ENCODE assay signal across 2 cellular contexts in the genomic region with DNA sequence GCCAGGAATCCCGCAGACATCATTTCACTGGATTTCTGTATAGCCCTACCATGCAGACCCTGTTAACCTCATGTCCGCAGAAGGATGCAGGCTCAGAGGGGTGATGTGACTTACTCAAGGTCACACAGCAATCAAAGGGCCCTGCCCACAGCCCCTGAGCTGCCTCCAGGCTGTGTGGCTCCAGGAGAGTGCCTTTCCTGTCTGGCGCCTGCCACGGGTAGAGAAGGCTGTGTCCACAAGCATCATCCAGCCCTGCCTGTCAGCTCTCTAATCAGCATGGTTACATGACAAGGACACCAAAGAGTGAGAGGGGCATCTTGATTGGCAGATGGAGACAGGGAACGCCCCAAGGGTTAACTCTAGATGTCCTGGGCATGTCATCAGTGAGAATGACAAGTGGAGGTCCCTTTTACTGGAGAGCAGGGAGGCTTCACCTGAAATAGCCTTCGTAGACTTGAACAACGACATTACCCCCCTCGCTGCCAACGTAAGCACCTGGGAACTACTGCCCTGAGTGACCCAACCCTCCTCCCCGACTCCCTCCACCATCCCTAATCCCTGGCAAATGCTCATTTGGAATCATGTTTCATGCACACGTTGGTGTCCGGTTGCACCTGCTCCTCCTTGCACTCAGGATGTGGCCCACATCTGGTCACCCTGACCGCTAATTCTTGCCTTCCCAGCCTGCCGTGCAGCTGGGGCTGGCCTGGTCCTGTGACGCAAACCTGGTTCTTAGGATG.
A peak's percentile ranks its signal among the peaks of the same experiment; 100 is the strongest.
TF ChIP-seq lines count a peak whose summit lies in the region.

No MANE protein-coding gene starts in this region.

TF ChIP-seq in HepG2, 621 proteins besides CTCF, POLR2A, EP300 and RAD21:
- TF ChIP-seq ZNF891 (CRISPR knock-in tag; IDR thresholded peaks at IDR 0.05) (no peak), EEA1 (CRISPR knock-in tag; IDR thresholded peaks at IDR 0.05; ENCODE audit: borderline replicate concordance) (no peak), ZNF263 (CRISPR knock-in tag; IDR thresholded peaks at IDR 0.05) (peak; percentile 52; the same call in 1 of the 2 replicates), SIX4 (CRISPR knock-in tag; IDR thresholded peaks at IDR 0.05) (peak; percentile 67), ZNF768 (CRISPR knock-in tag; IDR thresholded peaks at IDR 0.05) (peak; percentile 96)
- TF ChIP-seq, protein P1, sequence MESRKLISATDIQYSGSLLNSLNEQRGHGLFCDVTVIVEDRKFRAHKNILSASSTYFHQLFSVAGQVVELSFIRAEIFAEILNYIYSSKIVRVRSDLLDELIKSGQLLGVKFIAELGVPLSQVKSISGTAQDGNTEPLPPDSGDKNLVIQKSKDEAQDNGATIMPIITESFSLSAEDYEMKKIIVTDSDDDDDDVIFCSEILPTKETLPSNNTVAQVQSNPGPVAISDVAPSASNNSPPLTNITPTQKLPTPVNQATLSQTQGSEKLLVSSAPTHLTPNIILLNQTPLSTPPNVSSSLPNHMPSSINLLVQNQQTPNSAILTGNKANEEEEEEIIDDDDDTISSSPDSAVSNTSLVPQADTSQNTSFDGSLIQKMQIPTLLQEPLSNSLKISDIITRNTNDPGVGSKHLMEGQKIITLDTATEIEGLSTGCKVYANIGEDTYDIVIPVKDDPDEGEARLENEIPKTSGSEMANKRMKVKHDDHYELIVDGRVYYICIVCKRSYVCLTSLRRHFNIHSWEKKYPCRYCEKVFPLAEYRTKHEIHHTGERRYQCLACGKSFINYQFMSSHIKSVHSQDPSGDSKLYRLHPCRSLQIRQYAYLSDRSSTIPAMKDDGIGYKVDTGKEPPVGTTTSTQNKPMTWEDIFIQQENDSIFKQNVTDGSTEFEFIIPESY (CRISPR knock-in tag; IDR thresholded peaks at IDR 0.05), result peak; percentile 68; the same call in 1 of the 2 replicates
- TF ChIP-seq, protein P2, sequence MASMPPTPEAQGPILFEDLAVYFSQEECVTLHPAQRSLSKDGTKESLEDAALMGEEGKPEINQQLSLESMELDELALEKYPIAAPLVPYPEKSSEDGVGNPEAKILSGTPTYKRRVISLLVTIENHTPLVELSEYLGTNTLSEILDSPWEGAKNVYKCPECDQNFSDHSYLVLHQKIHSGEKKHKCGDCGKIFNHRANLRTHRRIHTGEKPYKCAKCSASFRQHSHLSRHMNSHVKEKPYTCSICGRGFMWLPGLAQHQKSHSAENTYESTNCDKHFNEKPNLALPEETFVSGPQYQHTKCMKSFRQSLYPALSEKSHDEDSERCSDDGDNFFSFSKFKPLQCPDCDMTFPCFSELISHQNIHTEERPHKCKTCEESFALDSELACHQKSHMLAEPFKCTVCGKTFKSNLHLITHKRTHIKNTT (CRISPR knock-in tag; IDR thresholded peaks at IDR 0.05), result no peak
- TF ChIP-seq, protein P3, sequence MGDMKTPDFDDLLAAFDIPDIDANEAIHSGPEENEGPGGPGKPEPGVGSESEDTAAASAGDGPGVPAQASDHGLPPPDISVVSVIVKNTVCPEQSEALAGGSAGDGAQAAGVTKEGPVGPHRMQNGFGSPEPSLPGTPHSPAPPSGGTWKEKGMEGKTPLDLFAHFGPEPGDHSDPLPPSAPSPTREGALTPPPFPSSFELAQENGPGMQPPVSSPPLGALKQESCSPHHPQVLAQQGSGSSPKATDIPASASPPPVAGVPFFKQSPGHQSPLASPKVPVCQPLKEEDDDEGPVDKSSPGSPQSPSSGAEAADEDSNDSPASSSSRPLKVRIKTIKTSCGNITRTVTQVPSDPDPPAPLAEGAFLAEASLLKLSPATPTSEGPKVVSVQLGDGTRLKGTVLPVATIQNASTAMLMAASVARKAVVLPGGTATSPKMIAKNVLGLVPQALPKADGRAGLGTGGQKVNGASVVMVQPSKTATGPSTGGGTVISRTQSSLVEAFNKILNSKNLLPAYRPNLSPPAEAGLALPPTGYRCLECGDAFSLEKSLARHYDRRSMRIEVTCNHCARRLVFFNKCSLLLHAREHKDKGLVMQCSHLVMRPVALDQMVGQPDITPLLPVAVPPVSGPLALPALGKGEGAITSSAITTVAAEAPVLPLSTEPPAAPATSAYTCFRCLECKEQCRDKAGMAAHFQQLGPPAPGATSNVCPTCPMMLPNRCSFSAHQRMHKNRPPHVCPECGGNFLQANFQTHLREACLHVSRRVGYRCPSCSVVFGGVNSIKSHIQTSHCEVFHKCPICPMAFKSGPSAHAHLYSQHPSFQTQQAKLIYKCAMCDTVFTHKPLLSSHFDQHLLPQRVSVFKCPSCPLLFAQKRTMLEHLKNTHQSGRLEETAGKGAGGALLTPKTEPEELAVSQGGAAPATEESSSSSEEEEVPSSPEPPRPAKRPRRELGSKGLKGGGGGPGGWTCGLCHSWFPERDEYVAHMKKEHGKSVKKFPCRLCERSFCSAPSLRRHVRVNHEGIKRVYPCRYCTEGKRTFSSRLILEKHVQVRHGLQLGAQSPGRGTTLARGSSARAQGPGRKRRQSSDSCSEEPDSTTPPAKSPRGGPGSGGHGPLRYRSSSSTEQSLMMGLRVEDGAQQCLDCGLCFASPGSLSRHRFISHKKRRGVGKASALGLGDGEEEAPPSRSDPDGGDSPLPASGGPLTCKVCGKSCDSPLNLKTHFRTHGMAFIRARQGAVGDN (CRISPR knock-in tag; IDR thresholded peaks at IDR 0.05), result 0 out of 2 replicates have a peak, but pooled peaks have one; percentile 12

TF ChIP-seq in WTC11, 78 proteins besides CTCF, POLR2A, EP300 and RAD21:
- TF ChIP-seq HMGA2 (CRISPR knock-in tag; IDR thresholded peaks at IDR 0.05) (no peak), EMX1 (CRISPR knock-in tag; IDR thresholded peaks at IDR 0.05) (no peak), ATF1 (CRISPR knock-in tag; IDR thresholded peaks at IDR 0.05) (no peak)
- TF ChIP-seq, protein P4, sequence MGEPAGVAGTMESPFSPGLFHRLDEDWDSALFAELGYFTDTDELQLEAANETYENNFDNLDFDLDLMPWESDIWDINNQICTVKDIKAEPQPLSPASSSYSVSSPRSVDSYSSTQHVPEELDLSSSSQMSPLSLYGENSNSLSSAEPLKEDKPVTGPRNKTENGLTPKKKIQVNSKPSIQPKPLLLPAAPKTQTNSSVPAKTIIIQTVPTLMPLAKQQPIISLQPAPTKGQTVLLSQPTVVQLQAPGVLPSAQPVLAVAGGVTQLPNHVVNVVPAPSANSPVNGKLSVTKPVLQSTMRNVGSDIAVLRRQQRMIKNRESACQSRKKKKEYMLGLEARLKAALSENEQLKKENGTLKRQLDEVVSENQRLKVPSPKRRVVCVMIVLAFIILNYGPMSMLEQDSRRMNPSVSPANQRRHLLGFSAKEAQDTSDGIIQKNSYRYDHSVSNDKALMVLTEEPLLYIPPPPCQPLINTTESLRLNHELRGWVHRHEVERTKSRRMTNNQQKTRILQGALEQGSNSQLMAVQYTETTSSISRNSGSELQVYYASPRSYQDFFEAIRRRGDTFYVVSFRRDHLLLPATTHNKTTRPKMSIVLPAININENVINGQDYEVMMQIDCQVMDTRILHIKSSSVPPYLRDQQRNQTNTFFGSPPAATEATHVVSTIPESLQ (CRISPR knock-in tag; IDR thresholded peaks at IDR 0.05), result no peak
- TF ChIP-seq, protein P5, sequence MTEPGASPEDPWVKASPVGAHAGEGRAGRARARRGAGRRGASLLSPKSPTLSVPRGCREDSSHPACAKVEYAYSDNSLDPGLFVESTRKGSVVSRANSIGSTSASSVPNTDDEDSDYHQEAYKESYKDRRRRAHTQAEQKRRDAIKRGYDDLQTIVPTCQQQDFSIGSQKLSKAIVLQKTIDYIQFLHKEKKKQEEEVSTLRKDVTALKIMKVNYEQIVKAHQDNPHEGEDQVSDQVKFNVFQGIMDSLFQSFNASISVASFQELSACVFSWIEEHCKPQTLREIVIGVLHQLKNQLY (CRISPR knock-in tag; IDR thresholded peaks at IDR 0.05), result no peak
- TF ChIP-seq, protein P6, sequence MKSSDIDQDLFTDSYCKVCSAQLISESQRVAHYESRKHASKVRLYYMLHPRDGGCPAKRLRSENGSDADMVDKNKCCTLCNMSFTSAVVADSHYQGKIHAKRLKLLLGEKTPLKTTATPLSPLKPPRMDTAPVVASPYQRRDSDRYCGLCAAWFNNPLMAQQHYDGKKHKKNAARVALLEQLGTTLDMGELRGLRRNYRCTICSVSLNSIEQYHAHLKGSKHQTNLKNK (CRISPR knock-in tag; IDR thresholded peaks at IDR 0.05), result no peak
- TF ChIP-seq, protein P7, sequence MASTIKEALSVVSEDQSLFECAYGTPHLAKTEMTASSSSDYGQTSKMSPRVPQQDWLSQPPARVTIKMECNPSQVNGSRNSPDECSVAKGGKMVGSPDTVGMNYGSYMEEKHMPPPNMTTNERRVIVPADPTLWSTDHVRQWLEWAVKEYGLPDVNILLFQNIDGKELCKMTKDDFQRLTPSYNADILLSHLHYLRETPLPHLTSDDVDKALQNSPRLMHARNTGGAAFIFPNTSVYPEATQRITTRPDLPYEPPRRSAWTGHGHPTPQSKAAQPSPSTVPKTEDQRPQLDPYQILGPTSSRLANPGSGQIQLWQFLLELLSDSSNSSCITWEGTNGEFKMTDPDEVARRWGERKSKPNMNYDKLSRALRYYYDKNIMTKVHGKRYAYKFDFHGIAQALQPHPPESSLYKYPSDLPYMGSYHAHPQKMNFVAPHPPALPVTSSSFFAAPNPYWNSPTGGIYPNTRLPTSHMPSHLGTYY (CRISPR knock-in tag; IDR thresholded peaks at IDR 0.05), result no peak
